In the genomic region with DNA sequence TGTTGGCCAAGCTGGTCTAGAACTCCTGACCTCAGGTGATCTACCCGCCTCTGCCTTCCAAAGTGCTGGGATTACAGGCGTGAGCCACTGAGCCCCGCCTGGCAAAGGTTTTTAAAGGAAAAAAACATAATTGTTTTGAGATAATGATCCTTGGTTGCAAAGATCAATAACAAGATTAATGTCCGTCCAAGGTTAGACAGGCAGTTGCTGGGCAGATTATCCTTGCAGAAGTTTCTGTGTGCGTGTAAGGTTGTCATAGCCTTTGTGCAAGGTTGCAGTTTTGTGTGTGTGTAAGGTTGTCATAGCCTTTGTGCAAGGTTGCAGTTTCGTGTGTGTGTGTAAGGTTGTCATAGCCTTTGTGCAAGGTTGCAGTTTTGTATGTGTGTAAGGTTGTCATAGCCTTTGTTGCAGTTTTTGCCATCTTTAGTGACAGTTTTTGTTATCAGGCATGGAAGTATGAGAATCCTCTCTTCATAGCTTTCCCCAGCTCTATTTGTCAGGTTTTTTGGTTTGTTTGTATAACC, we compare ENCODE assay signal across 16 cellular contexts. TPM values are rescaled to one million over a fixed set of nuclear protein-coding genes. Genes with fewer than 3 reads are reported as not detected.
A peak's percentile ranks its signal among the peaks of the same experiment; 100 is the strongest.
DNase-seq lines count a peak whose midpoint lies in the region; ATAC-seq, FAIRE-seq and TF ChIP-seq lines count a peak whose summit lies in the region.
"Had no signal": no experiment of that assay in that cellular context is flagged by ENCODE, and none has a peak within 500 bp of the region (broad histone marks: within the 10 kb centered on the region; RNA-seq: fewer than 3 reads in every experiment).

No MANE protein-coding gene starts in this region.

- no peak overlapping the region for H3K14ac ChIP-seq in trophoblast cell (ENCODE audit: low read length)

- H3K18ac ChIP-seq in trophoblast cell (ENCODE audit: low read length) = no peak overlapping the region

- no peak overlapping the region for H4K12ac ChIP-seq in trophoblast cell (ENCODE audit: low read depth, low read length)

- intact Hi-C loops in GM12878 (cut with micrococcal nuclease; ENCODE audit: unreplicated experiment) = loop anchor here (5.0 to 10.0 kb wide), 2 partner anchors 62 to 145 kb away; partner anchors contain the start of gene LSS

- H3K9me3 ChIP-seq in GM12878 (replicated peaks; ENCODE audit: control insufficient read depth, insufficient read depth, low read length) (peaks cover 11% of the 10 kb centered on the region; the same call in 2 of the 3 replicates), trophoblast cell (ENCODE audit: insufficient read depth, low read depth, low read length) (peaks cover 6% of the 10 kb centered on the region)

- H3K4me1 Mint-ChIP-seq in activated CD4-positive, alpha-beta T cell treated with anti-CD3 and anti-CD28 coated beads, Interleukin-2, amount 10 ng/mL, durations not matched to agents 7 days and 5 days = peaks cover 44% of the 10 kb centered on the region

- no peak overlapping the region for H2BK120ac ChIP-seq in trophoblast cell (ENCODE audit: insufficient read depth, low read length, poor library complexity)

- ATAC-seq in GM12878 (no peak), GM21390 (IDR thresholded peaks at IDR 0.05; ENCODE audit: unreplicated experiment) (no peak)
- ATAC-seq: Right ventricle myocardium inferior had no signal

- H3K4me3 ChIP-seq in GM12865 (ENCODE audit: low read depth, low read length) (no peak overlapping the region), KMS-11 (IDR thresholded peaks at IDR 0.05; ENCODE audit: insufficient read depth, low read depth, low read length) (no peak overlapping the region), GM12878 (no peak overlapping the region), trophoblast cell (ENCODE audit: low read depth, low read length) (no peak overlapping the region)
- H3K4me3 ChIP-seq: HAP-1, SK-N-MC had no signal

- H3K36me3 Mint-ChIP-seq in activated CD4-positive, alpha-beta T cell treated with anti-CD3 and anti-CD28 coated beads, Interleukin-2, amount 10 ng/mL, durations not matched to agents 7 days and 5 days (ENCODE audit: low read depth) = peaks cover 23% of the 10 kb centered on the region

- TF ChIP-seq EP300 in GM12878 (IDR thresholded peaks at IDR 0.05; ENCODE audit: borderline replicate concordance in 1 of 2, control insufficient read depth in 1 of 2, low read depth in 2 of 2, low read length in 2 of 2) = no peak

- no peak overlapping the region for H2AFZ ChIP-seq in KMS-11 (ENCODE audit: low read depth)
- no peak overlapping the region for H2AFZ ChIP-seq in GM12878 (ENCODE audit: control insufficient read depth, low read depth, low read length)
- H2AFZ ChIP-seq in trophoblast cell (ENCODE audit: insufficient read depth, low read length, poor library complexity) = no peak overlapping the region

- no peak overlapping the region for H3K4ac ChIP-seq in trophoblast cell (ENCODE audit: low read depth, low read length)

- no peak overlapping the region for H2BK5ac ChIP-seq in trophoblast cell (ENCODE audit: low read depth, low read length, poor library complexity)

- peak overlapping the region; percentile 38 for H3K23ac ChIP-seq in trophoblast cell (ENCODE audit: low read length)

- TF ChIP-seq POLR2A in GM12878 (IDR thresholded peaks at IDR 0.05; ENCODE audit: low read depth, low read length) (no peak), H54 (IDR thresholded peaks at IDR 0.05; ENCODE audit: low read depth, low read length) (no peak)

- no peak overlapping the region for H3K9ac ChIP-seq in KMS-11
- no peak overlapping the region for H3K9ac ChIP-seq in GM12878 (ENCODE audit: control insufficient read depth, insufficient read depth, low read length)
- H3K9ac ChIP-seq in trophoblast cell (ENCODE audit: low read length) = peak overlapping the region; percentile 79

- no TSS peak for BruUV-seq in GM12878 (replicated peaks; lab: Mats Ljungman, UMichigan)

- H4K8ac ChIP-seq in trophoblast cell (ENCODE audit: low read depth, low read length) = no peak overlapping the region

- H3K36me3 ChIP-seq in KMS-11 (ENCODE audit: insufficient read depth) (no peaks in the 10 kb centered on the region), GM12878 (ENCODE audit: control insufficient read depth in 2 of 2, insufficient read depth in 2 of 2, low read length in 1 of 2) (peaks cover 5 to 12% of the 10 kb centered on the region in 2 experiments; a peak in 3 of 4 replicates), trophoblast cell (ENCODE audit: control insufficient read depth in 1 of 2, insufficient read depth in 2 of 2, low read length in 2 of 2) (peaks cover 10 to 11% of the 10 kb centered on the region in 2 experiments)

- in situ Hi-C loops in GM12878 (cut with MboI) = no loop called here

- no peaks in the 10 kb centered on the region for H3K27me3 Mint-ChIP-seq in activated CD4-positive, alpha-beta T cell treated with anti-CD3 and anti-CD28 coated beads, Interleukin-2, amount 10 ng/mL, durations not matched to agents 7 days and 5 days

- H3K27ac ChIP-seq in KMS-11 (no peak overlapping the region), GM12878 (ENCODE audit: control insufficient read depth, insufficient read depth) (no peak overlapping the region), trophoblast cell (ENCODE audit: low read depth, low read length) (no peak overlapping the region)
- H3K27ac ChIP-seq: HL-60 had no signal

- H3K4me1 ChIP-seq in KMS-11 (ENCODE audit: low read depth, poor library complexity, severe bottlenecking) = peaks cover 32% of the 10 kb centered on the region
- H3K4me1 ChIP-seq in GM12878 (ENCODE audit: control insufficient read depth, insufficient read depth, low read length) = peaks cover 1% of the 10 kb centered on the region
- H3K4me1 ChIP-seq in trophoblast cell (ENCODE audit: control insufficient read depth in 1 of 2, insufficient read depth in 2 of 2, low read length in 2 of 2) = peaks cover 4 to 5% of the 10 kb centered on the region in 2 experiments

- RAD21 ChIA-PET in GM12878 (lab: Charles Lee; ENCODE audit: unreplicated experiment) = no interaction called here

- H3K79me1 ChIP-seq in trophoblast cell (ENCODE audit: low read length) = peaks cover 8% of the 10 kb centered on the region

- CTCF ChIA-PET in GM12878 (lab: Yijun Ruan, JAX) = interaction anchor here (0.6 kb wide), 2 partner anchors 18 to 114 kb away, joined by 3 read pairs; no protein-coding TSS in a partner anchor
- CTCF ChIA-PET in activated CD4-positive, alpha-beta T cell treated with anti-CD3 and anti-CD28 coated beads, Interleukin-2, amount 10 ng/mL, durations not matched to agents 7 days and 5 days (lab: Charles Lee) = interaction anchor here (0.7 kb wide), 1 partner anchor 14 kb away, joined by 4 read pairs; no protein-coding TSS in a partner anchor

- FAIRE-seq in GM12878 (lab: Jason Lieb, UNC) (peak; percentile 88), H54 (lab: Jason Lieb, UNC) (no peak)

- WGBS in GM12878 (ENCODE audit: insufficient coverage, insufficient replicate concordance, low lambda C conversion rate, missing lambda C conversion rate) = 84% methylated on average over 6 of the region's 6 CpGs
- no CpG with 5 or more reads among the region's 6 CpGs for WGBS in trophoblast cell (ENCODE audit: extremely low coverage, insufficient coverage, insufficient read length)

- no peak overlapping the region for H2AK5ac ChIP-seq in trophoblast cell (ENCODE audit: low read length)

- peaks cover 21% of the 10 kb centered on the region for H3K79me2 ChIP-seq in KMS-11 (ENCODE audit: insufficient read depth, low read depth)
- peaks cover 27% of the 10 kb centered on the region for H3K79me2 ChIP-seq in GM12878 (ENCODE audit: control insufficient read depth, insufficient read depth, low read length)
- peaks cover 5% of the 10 kb centered on the region for H3K79me2 ChIP-seq in trophoblast cell (ENCODE audit: control insufficient read depth, insufficient read depth, low read length, poor library complexity)

- H4K91ac ChIP-seq in trophoblast cell (ENCODE audit: low read depth, low read length) = no peak overlapping the region

- POLR2A ChIA-PET in GM12878 (lab: Charles Lee) = interaction anchor here (0.5 kb wide), 1 partner anchor 127 kb away, joined by 4 read pairs; no protein-coding TSS in a partner anchor
- POLR2A ChIA-PET in activated CD4-positive, alpha-beta T cell treated with anti-CD3 and anti-CD28 coated beads, Interleukin-2, amount 10 ng/mL, durations not matched to agents 7 days and 5 days (lab: Charles Lee) = no interaction called here

- no peak for TF ChIP-seq RAD21 in GM12878 (IDR thresholded peaks at IDR 0.05; ENCODE audit: insufficient read depth, low read depth, low read length)

- H2BK12ac ChIP-seq in trophoblast cell (ENCODE audit: low read length) = no peak overlapping the region

- peak overlapping the region; percentile 36; the same call in 1 of the 2 replicates for H3K4me2 ChIP-seq in KMS-11
- H3K4me2 ChIP-seq in GM12878 (ENCODE audit: control insufficient read depth, insufficient read depth) = no peak overlapping the region
- no peak overlapping the region for H3K4me2 ChIP-seq in trophoblast cell (ENCODE audit: low read length)

- H3K27ac Mint-ChIP-seq in activated CD4-positive, alpha-beta T cell treated with anti-CD3 and anti-CD28 coated beads, Interleukin-2, amount 10 ng/mL, durations not matched to agents 7 days and 5 days = no peak overlapping the region

- DNase-seq in GM12865 (ENCODE audit: low read depth) (peak; percentile 30), GM12878 (ENCODE audit: low read depth, low spot score) (no peak), trophoblast cell (no peak), H54 (ENCODE audit: insufficient read length, low spot score) (no peak)
- DNase-seq in activated CD4-positive, alpha-beta T cell treated with anti-CD3 and anti-CD28 coated beads, Interleukin-2, amount 10 ng/mL, durations not matched to agents 7 days and 5 days = no peak
- DNase-seq: COR-L47, KBM-7, NCI-H1436 treated with DMSO at 0.1 percent for 48 hours, NCI-H2029 treated with DMSO at 0.1 percent for 48 hours, NCI-H748 treated with DMSO at 0.1 percent for 48 hours had no signal

- no peak overlapping the region for H3K4me3 Mint-ChIP-seq in activated CD4-positive, alpha-beta T cell treated with anti-CD3 and anti-CD28 coated beads, Interleukin-2, amount 10 ng/mL, durations not matched to agents 7 days and 5 days

- H3K9me3 Mint-ChIP-seq in activated CD4-positive, alpha-beta T cell treated with anti-CD3 and anti-CD28 coated beads, Interleukin-2, amount 10 ng/mL, durations not matched to agents 7 days and 5 days = peaks cover 8% of the 10 kb centered on the region

- TF ChIP-seq CTCF in GM12865 (IDR thresholded peaks at IDR 0.05; ENCODE audit: insufficient read depth, low read depth, low read length, missing control alignments) = no peak
- TF ChIP-seq CTCF in KMS-11 (conservative IDR thresholded peaks at IDR 0.05; ENCODE audit: low read depth, low read length) = no peak
- no peak for TF ChIP-seq CTCF in GM12878 (IDR thresholded peaks at IDR 0.05 in 2 of 3, conservative IDR thresholded peaks at IDR 0.05 in 1 of 3; ENCODE audit: control insufficient read depth in 2 of 3, extremely low read depth in 1 of 3, insufficient read depth in 1 of 3, low read depth in 3 of 3, low read length in 3 of 3)

- no peaks in the 10 kb centered on the region for H4K20me1 ChIP-seq in KMS-11 (ENCODE audit: insufficient read depth)
- H4K20me1 ChIP-seq in GM12878 (ENCODE audit: control insufficient read depth, insufficient read depth) = no peaks in the 10 kb centered on the region

- SMC1A ChIA-PET in GM12878 (lab: Charles Lee; ENCODE audit: uncharacterized antibody, unreplicated experiment) = no interaction called here

- no peaks in the 10 kb centered on the region for H3K27me3 ChIP-seq in KMS-11 (ENCODE audit: insufficient read depth, low read depth)
- H3K27me3 ChIP-seq in GM12878 (replicated peaks in 1 of 2; ENCODE audit: control insufficient read depth in 2 of 2, insufficient read depth in 2 of 2, low read length in 1 of 2) = no peaks in the 10 kb centered on the region
- H3K27me3 ChIP-seq in trophoblast cell (ENCODE audit: insufficient read depth, low read length) = no peaks in the 10 kb centered on the region

RNA-seq across cellular contexts. Expression of gene YBEY, which starts 3.6 kb away (rescaled TPM):
- total RNA-seq in GM12878 (2013; cell fraction: nucleolus; rRNA removed) = 26.3 and 29.9 TPM in 2 replicates
- total RNA-seq in GM12878 (2014; rRNA removed) (16.7 and 18.1 TPM in 2 replicates), GM12878 (2014; rRNA removed; fragmentation: Illumina TruSeq; extraction: Trizol) (16.5 and 16.9 TPM in 2 replicates), GM12878 (2021) (13.2 and 13.8 TPM in 2 replicates)
- polyA plus RNA-seq in GM12878 (2011; ENCODE audit: low read depth) = 16.6 TPM
- polyA plus RNA-seq in GM12878 (2011; rRNA removed) (31.1 and 38.1 TPM in 2 replicates), GM12878 (2014; fragmentation: Illumina TruSeq; extraction: Trizol) (18.9 and 22.1 TPM in 2 replicates), GM12878 (2014; fragmentation: Nextera tagmentation; extraction: Ambion mirVana) (10 to 100 TPM in 1 of 2 experiments, 1 to 10 TPM in 1; 6.5 to 11.3 TPM), GM12878 (2014; rRNA removed) (27.1 and 31.4 TPM in 2 replicates), GM12878 (2016; fragmentation: Nextera tagmentation; extraction: Ambion mirVana) (10 to 100 TPM; 20.2 to 20.9 TPM)
- polyA plus RNA-seq in GM12878 (2011; cell fraction: cytosol; rRNA removed) = 18.4 and 21.1 TPM in 2 replicates
- polyA plus RNA-seq in GM12878 (2011; cell fraction: nucleus; rRNA removed) = 19.4 and 23.3 TPM in 2 replicates
- 20.8 and 20.9 TPM in 2 replicates for polyA plus RNA-seq in GM12878 (2012)
- 11.4 and 12.3 TPM in 2 replicates for polyA minus RNA-seq in GM12878 (2011; rRNA and poly(A)+ RNA removed)
- polyA minus RNA-seq in GM12878 (2011; cell fraction: cytosol; rRNA and poly(A)+ RNA removed) = 5.4 and 5.9 TPM in 2 replicates
- polyA minus RNA-seq in GM12878 (2011; cell fraction: nucleus; rRNA and poly(A)+ RNA removed) = 12.5 and 13.5 TPM in 2 replicates
- 11.1 and 11.9 TPM in 2 replicates for polyA plus RNA-seq in trophoblast cell (2013)
- 10 to 100 TPM; 11.5 to 12.5 TPM for total RNA-seq in activated CD4-positive, alpha-beta T cell treated with anti-CD3 and anti-CD28 coated beads, Interleukin-2, amount 10 ng/mL, durations not matched to agents 7 days and 5 days

RNA-seq across cellular contexts. Expression of gene MCM3AP, which starts 4.3 kb away (rescaled TPM):
- 241 and 252 TPM in 2 replicates for total RNA-seq in GM12878 (2013; cell fraction: nucleolus; rRNA removed)
- total RNA-seq in GM12878 (2014; rRNA removed) (53.8 and 53.9 TPM in 2 replicates), GM12878 (2014; rRNA removed; fragmentation: Illumina TruSeq; extraction: Trizol) (32.4 and 39.7 TPM in 2 replicates), GM12878 (2021) (94.3 and 95.7 TPM in 2 replicates)
- 28.0 TPM for polyA plus RNA-seq in GM12878 (2011; ENCODE audit: low read depth)
- polyA plus RNA-seq in GM12878 (2011; rRNA removed) (42.3 and 45.3 TPM in 2 replicates), GM12878 (2014; fragmentation: Illumina TruSeq; extraction: Trizol) (34.3 and 39.3 TPM in 2 replicates), GM12878 (2014; fragmentation: Nextera tagmentation; extraction: Ambion mirVana) (1 to 10 TPM; 6.1 to 8.8 TPM), GM12878 (2014; rRNA removed) (48.6 and 54.6 TPM in 2 replicates), GM12878 (2016; fragmentation: Nextera tagmentation; extraction: Ambion mirVana) (10 to 100 TPM; 54.5 to 64.6 TPM)
- polyA plus RNA-seq in GM12878 (2011; cell fraction: cytosol; rRNA removed) = 53.3 and 76.7 TPM in 2 replicates
- polyA plus RNA-seq in GM12878 (2011; cell fraction: nucleus; rRNA removed) = 140 and 149 TPM in 2 replicates
- polyA plus RNA-seq in GM12878 (2012) = 42.7 and 46.1 TPM in 2 replicates
- polyA minus RNA-seq in GM12878 (2011; rRNA and poly(A)+ RNA removed) = 54.7 and 88.0 TPM in 2 replicates
- polyA minus RNA-seq in GM12878 (2011; cell fraction: cytosol; rRNA and poly(A)+ RNA removed) = 58.8 and 74.2 TPM in 2 replicates
- polyA minus RNA-seq in GM12878 (2011; cell fraction: nucleus; rRNA and poly(A)+ RNA removed) = 94.2 and 133 TPM in 2 replicates
- 37.4 and 37.9 TPM in 2 replicates for polyA plus RNA-seq in trophoblast cell (2013)
- 100 to 1,000 TPM in 1 of 2 experiments, 10 to 100 TPM in 1; 94.5 to 118 TPM for total RNA-seq in activated CD4-positive, alpha-beta T cell treated with anti-CD3 and anti-CD28 coated beads, Interleukin-2, amount 10 ng/mL, durations not matched to agents 7 days and 5 days

RNA-seq across cellular contexts. Expression of gene C21orf58, which starts 34.0 kb away (rescaled TPM):
- 39.5 and 45.3 TPM in 2 replicates for total RNA-seq in GM12878 (2013; cell fraction: nucleolus; rRNA removed)
- total RNA-seq in GM12878 (2014; rRNA removed) (14.4 and 16.2 TPM in 2 replicates), GM12878 (2014; rRNA removed; fragmentation: Illumina TruSeq; extraction: Trizol) (6.7 and 7.3 TPM in 2 replicates), GM12878 (2021) (17.9 and 22.3 TPM in 2 replicates)
- polyA plus RNA-seq in GM12878 (2011; ENCODE audit: low read depth) = 1.8 TPM
- polyA plus RNA-seq in GM12878 (2011; rRNA removed) (4.9 and 6.4 TPM in 2 replicates), GM12878 (2014; fragmentation: Illumina TruSeq; extraction: Trizol) (1.3 and 6.7 TPM in 2 replicates), GM12878 (2014; fragmentation: Nextera tagmentation; extraction: Ambion mirVana) (1 to 10 TPM; 1.1 TPM), GM12878 (2014; rRNA removed) (21.6 and 28.2 TPM in 2 replicates), GM12878 (2016; fragmentation: Nextera tagmentation; extraction: Ambion mirVana) (10 to 100 TPM; 18.8 to 20.2 TPM)
- polyA plus RNA-seq in GM12878 (2011; cell fraction: cytosol; rRNA removed) = 9.2 and 14.2 TPM in 2 replicates
- polyA plus RNA-seq in GM12878 (2011; cell fraction: nucleus; rRNA removed) = 50.5 and 63.4 TPM in 2 replicates
- 7.9 and 9.3 TPM in 2 replicates for polyA plus RNA-seq in GM12878 (2012)
- polyA minus RNA-seq in GM12878 (2011; rRNA and poly(A)+ RNA removed) = 9.7 and 17.1 TPM in 2 replicates
- polyA minus RNA-seq in GM12878 (2011; cell fraction: cytosol; rRNA and poly(A)+ RNA removed) = 4.8 and 5.9 TPM in 2 replicates
- polyA minus RNA-seq in GM12878 (2011; cell fraction: nucleus; rRNA and poly(A)+ RNA removed) = 22.1 and 38.8 TPM in 2 replicates
- polyA plus RNA-seq in trophoblast cell (2013) = 7.0 and 7.4 TPM in 2 replicates
- 10 to 100 TPM; 67.5 to 68.3 TPM for total RNA-seq in activated CD4-positive, alpha-beta T cell treated with anti-CD3 and anti-CD28 coated beads, Interleukin-2, amount 10 ng/mL, durations not matched to agents 7 days and 5 days

RNA-seq across cellular contexts. Expression of gene PCNT, which starts 34.2 kb away (rescaled TPM):
- 102 and 117 TPM in 2 replicates for total RNA-seq in GM12878 (2013; cell fraction: nucleolus; rRNA removed)
- 21.9 and 22.1 TPM in 2 replicates for total RNA-seq in GM12878 (2014; rRNA removed)
- 15.3 and 17.1 TPM in 2 replicates for total RNA-seq in GM12878 (2014; rRNA removed; fragmentation: Illumina TruSeq; extraction: Trizol)
- 33.0 and 35.4 TPM in 2 replicates for total RNA-seq in GM12878 (2021)
- polyA plus RNA-seq in GM12878 (2011; ENCODE audit: low read depth) = 19.1 TPM
- 11.3 and 11.5 TPM in 2 replicates for polyA plus RNA-seq in GM12878 (2011; rRNA removed)
- 10.0 and 12.0 TPM in 2 replicates for polyA plus RNA-seq in GM12878 (2011; cell fraction: cytosol; rRNA removed)
- polyA plus RNA-seq in GM12878 (2011; cell fraction: nucleus; rRNA removed) = 65.9 and 71.0 TPM in 2 replicates
- 16.9 and 23.8 TPM in 2 replicates for polyA plus RNA-seq in GM12878 (2012)
- polyA plus RNA-seq in GM12878 (2014; fragmentation: Illumina TruSeq; extraction: Trizol) = 7.4 and 18.9 TPM in 2 replicates
- polyA plus RNA-seq in GM12878 (2014; fragmentation: Nextera tagmentation; extraction: Ambion mirVana) = 1 to 10 TPM; 2.9 to 6.0 TPM
- polyA plus RNA-seq in GM12878 (2014; rRNA removed) = 25.4 and 35.1 TPM in 2 replicates
- 10 to 100 TPM; 39.2 to 39.6 TPM for polyA plus RNA-seq in GM12878 (2016; fragmentation: Nextera tagmentation; extraction: Ambion mirVana)
- 40.6 and 78.3 TPM in 2 replicates for polyA minus RNA-seq in GM12878 (2011; rRNA and poly(A)+ RNA removed)
- polyA minus RNA-seq in GM12878 (2011; cell fraction: cytosol; rRNA and poly(A)+ RNA removed) = 10.3 and 13.7 TPM in 2 replicates
- polyA minus RNA-seq in GM12878 (2011; cell fraction: nucleus; rRNA and poly(A)+ RNA removed) = 19.9 and 39.3 TPM in 2 replicates
- 17.0 and 19.0 TPM in 2 replicates for polyA plus RNA-seq in trophoblast cell (2013)
- total RNA-seq in activated CD4-positive, alpha-beta T cell treated with anti-CD3 and anti-CD28 coated beads, Interleukin-2, amount 10 ng/mL, durations not matched to agents 7 days and 5 days = 10 to 100 TPM; 84.0 to 89.8 TPM
